14 cellular contexts compared by ENCODE assay signal in the genomic region with DNA sequence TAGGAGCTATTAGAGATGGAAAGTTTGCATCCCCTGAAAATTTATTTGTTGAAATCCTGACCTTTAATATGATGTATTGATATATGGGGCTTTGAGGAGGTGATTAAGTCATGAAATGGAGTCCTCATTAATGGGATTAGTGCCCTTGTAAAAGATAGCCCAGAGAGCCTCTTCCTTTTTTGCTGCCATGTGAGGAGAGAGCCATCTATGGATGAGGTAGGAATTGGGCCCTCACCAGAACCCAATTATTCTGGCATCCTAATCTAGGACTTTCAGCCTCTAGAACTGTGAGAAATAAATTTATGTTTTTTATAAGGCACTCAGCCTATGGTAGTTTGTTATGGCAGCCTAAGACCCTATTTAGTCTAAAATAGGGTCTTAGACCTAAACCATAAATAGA.
DNase-seq lines count a peak whose midpoint lies in the region; ATAC-seq and TF ChIP-seq lines count a peak whose summit lies in the region.
"Had no signal": no experiment of that assay in that cellular context is flagged by ENCODE, and none has a peak within 500 bp of the region (broad histone marks: within the 10 kb centered on the region; RNA-seq: fewer than 3 reads in every experiment).

No MANE protein-coding gene starts in this region.

- no peak overlapping the region for H4K5ac ChIP-seq in mesendoderm (ENCODE audit: low read length)

- no peak overlapping the region for H2BK15ac ChIP-seq in mesendoderm (replicated peaks; ENCODE audit: low read depth)

- H3K4me1 ChIP-seq in mesendoderm (ENCODE audit: control insufficient read depth, low read depth, low read length), result no peaks in the 10 kb centered on the region

- H2BK5ac ChIP-seq in mesendoderm (ENCODE audit: low read length), result no peak overlapping the region

- H2BK120ac ChIP-seq in mesendoderm (ENCODE audit: low read depth, low read length), result no peak overlapping the region

- ATAC-seq in GM21390 (IDR thresholded peaks at IDR 0.05; ENCODE audit: unreplicated experiment), result no peak
- no peak for ATAC-seq in HG02970 (IDR thresholded peaks at IDR 0.05; ENCODE audit: low FRiP score, unreplicated experiment)
- ATAC-seq: CD8-positive, alpha-beta T cell had no signal

- H3K23ac ChIP-seq in mesendoderm (ENCODE audit: low read length), result no peak overlapping the region

- no peak overlapping the region for H3K4me2 ChIP-seq in mesendoderm (ENCODE audit: low read length)

- no peak overlapping the region for H2AK5ac ChIP-seq in mesendoderm (ENCODE audit: low read length)

- no peak overlapping the region for H3K4ac ChIP-seq in mesendoderm (ENCODE audit: low read depth, low read length)

- H3K79me1 ChIP-seq in mesendoderm (ENCODE audit: low read length), result no peaks in the 10 kb centered on the region

- peak; percentile 54 to 70 for DNase-seq in NCI-H524 (lab: John Stamatoyannopoulos, UW)
- DNase-seq in WERI-Rb-1, result no peak
- DNase-seq in mesendoderm, result peak; percentile 10
- DNase-seq in 8988T, result no peak
- DNase-seq: C1 segment of cervical spinal cord; CD8-positive, alpha-beta T cell; COR-L47; DMS153; DMS79 treated with DMSO at 0.1 percent for 48 hours; EL; KG1 had no signal

- H3K9me3 ChIP-seq in WERI-Rb-1 (ENCODE audit: severe bottlenecking), result no peaks in the 10 kb centered on the region

- no peaks in the 10 kb centered on the region for H3K36me3 ChIP-seq in WERI-Rb-1
- no peaks in the 10 kb centered on the region for H3K36me3 ChIP-seq in mesendoderm (ENCODE audit: control insufficient read depth, insufficient read depth, low read length)

- no peak overlapping the region for H3K9ac ChIP-seq in mesendoderm (ENCODE audit: low read length)

- H4K8ac ChIP-seq in mesendoderm (ENCODE audit: low read depth, low read length), result no peak overlapping the region

- TF ChIP-seq CTCF in 22Rv1 (IDR thresholded peaks at IDR 0.05), result 0 out of 2 replicates have a peak, but pooled peaks have one; percentile 16
- TF ChIP-seq CTCF in WERI-Rb-1 (IDR thresholded peaks at IDR 0.05; ENCODE audit: low read depth, low read length), result 0 out of 2 replicates have a peak, but pooled peaks have one; percentile 1

- H3K27me3 ChIP-seq in WERI-Rb-1 (ENCODE audit: insufficient read depth, low read depth, severe bottlenecking), result no peaks in the 10 kb centered on the region
- no peaks in the 10 kb centered on the region for H3K27me3 ChIP-seq in mesendoderm (ENCODE audit: insufficient read depth, low read length, poor library complexity)

- H3K4me3 ChIP-seq in WERI-Rb-1 (ENCODE audit: low read depth, low read length), result no peak overlapping the region
- H3K4me3 ChIP-seq in mesendoderm (ENCODE audit: low read length), result no peak overlapping the region

- H3K79me2 ChIP-seq in mesendoderm (ENCODE audit: control insufficient read depth, insufficient read depth, low read length), result no peaks in the 10 kb centered on the region

- no peak overlapping the region for H3K18ac ChIP-seq in mesendoderm (ENCODE audit: low read length)

- no peak overlapping the region for H3K56ac ChIP-seq in mesendoderm (ENCODE audit: low read length)

- H3K27ac ChIP-seq in 22Rv1, result no peak overlapping the region
- H3K27ac ChIP-seq in WERI-Rb-1, result no peak overlapping the region
- no peak overlapping the region for H3K27ac ChIP-seq in mesendoderm (ENCODE audit: low read depth, low read length)

Comparison
In these comparisons a context has a peak if more than half of its experiments do, and no peak if none do; other contexts are left out.
1. DNase-seq: peak in NCI-H524 (2 of 2) and mesendoderm (single experiment); none in WERI-Rb-1 (single experiment) and 8988T (single experiment).